ENCODE assay signal across 12 cellular contexts in the genomic region with DNA sequence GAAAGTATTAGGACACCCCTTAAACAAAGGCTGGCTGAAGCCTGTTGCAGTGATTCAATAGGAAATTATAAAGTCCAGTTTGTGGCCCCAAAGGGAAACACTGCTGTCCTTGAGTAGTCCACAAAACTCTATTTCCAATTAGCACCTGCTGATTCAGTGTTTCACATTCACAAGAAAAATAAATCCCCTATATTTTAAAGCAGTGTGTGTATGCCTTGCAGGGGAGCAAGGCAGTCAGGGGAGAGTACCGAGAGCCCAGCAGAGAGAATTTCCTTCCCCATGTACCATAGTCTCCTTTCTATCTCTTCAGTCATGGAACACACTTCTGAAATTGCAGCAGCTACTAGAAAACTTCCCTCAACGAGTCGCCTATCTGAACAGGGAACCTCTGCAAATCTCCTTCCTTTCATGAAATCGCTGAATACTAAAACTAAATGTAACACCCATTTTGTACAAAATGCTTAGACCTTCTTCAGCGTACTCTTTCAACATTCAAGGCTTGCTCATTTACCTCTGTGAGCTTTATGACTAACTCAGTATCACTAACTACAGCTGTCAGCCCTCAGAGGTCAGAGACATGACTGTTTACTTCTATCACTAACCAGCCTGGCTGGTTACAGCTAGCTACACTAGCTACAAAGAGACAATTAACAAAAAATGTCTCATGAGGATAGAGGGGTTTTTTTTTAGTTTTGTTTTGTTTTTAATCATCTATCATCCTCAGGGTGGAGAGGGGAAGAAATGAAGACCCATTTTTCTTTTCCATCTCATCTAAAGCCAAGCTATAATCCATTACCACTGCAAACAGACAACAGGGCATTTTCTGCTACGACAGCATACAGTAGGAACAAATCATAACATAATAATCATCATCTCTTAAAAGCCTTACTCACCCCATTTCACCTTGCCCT.
DNase-seq lines count a peak whose midpoint lies in the region; ATAC-seq and TF ChIP-seq lines count a peak whose summit lies in the region.
"Had no signal": no experiment of that assay in that cellular context is flagged by ENCODE, and none has a peak within 500 bp of the region (broad histone marks: within the 10 kb centered on the region; RNA-seq: fewer than 3 reads in every experiment).

No MANE protein-coding gene starts in this region.

- DNase-seq in AG10803 (ENCODE audit: low read depth) (peak; percentile 29), NCI-H2196 (lab: John Stamatoyannopoulos, UW; ENCODE audit: unreplicated experiment) (no peak), ACHN (no peak), hepatocyte (ENCODE audit: low spot score) (no peak), GM23338 (ENCODE audit: low spot score) (no peak)
- DNase-seq: activated CD8-positive, alpha-beta T cell treated with anti-CD3 and anti-CD28 coated beads for 36 hours; CD4-positive, alpha-beta memory T cell; transverse colon had no signal

- no peaks in the 10 kb centered on the region for H3F3A ChIP-seq in OCI-LY1 (ENCODE audit: insufficient read depth, low read length)
- no peaks in the 10 kb centered on the region for H3F3A ChIP-seq in GM23338 (replicated peaks; ENCODE audit: low read depth)

- no peaks in the 10 kb centered on the region for H3K36me3 Mint-ChIP-seq in GM23338 (ENCODE audit: low read depth)
- H3K36me3 Mint-ChIP-seq: CD4-positive, alpha-beta memory T cell had no signal

- H3K4me1 Mint-ChIP-seq in GM23338, result peaks cover 18% of the 10 kb centered on the region
- H3K4me1 Mint-ChIP-seq: CD4-positive, alpha-beta memory T cell had no signal

- H3K4me1 ChIP-seq in OCI-LY1 (ENCODE audit: insufficient read depth, low read length, severe bottlenecking) (peaks cover 98% of the 10 kb centered on the region), hepatocyte (ENCODE audit: insufficient read depth) (no peaks in the 10 kb centered on the region), GM23338 (ENCODE audit: insufficient read depth) (no peaks in the 10 kb centered on the region)
- H3K4me1 ChIP-seq: transverse colon had no signal

- no peaks in the 10 kb centered on the region for H3K27me3 ChIP-seq in OCI-LY1 (ENCODE audit: insufficient read depth, low read length)
- H3K27me3 ChIP-seq in hepatocyte, result no peaks in the 10 kb centered on the region
- H3K27me3 ChIP-seq in GM23338 (ENCODE audit: insufficient read depth), result no peaks in the 10 kb centered on the region
- H3K27me3 ChIP-seq: transverse colon had no signal

- no peaks in the 10 kb centered on the region for H3K9me3 Mint-ChIP-seq in GM23338
- H3K9me3 Mint-ChIP-seq: activated CD8-positive, alpha-beta T cell treated with anti-CD3 and anti-CD28 coated beads for 36 hours; CD4-positive, alpha-beta memory T cell had no signal

- TF ChIP-seq CTCF in AG10803 (conservative IDR thresholded peaks at IDR 0.05; ENCODE audit: low read length) (no peak), OCI-LY1 (IDR thresholded peaks at IDR 0.05; ENCODE audit: low read length) (no peak), hepatocyte (IDR thresholded peaks at IDR 0.05; ENCODE audit: poor library complexity) (no peak), GM23338 (conservative IDR thresholded peaks at IDR 0.05; ENCODE audit: low read depth in 2 of 2) (no peak)

- no peaks in the 10 kb centered on the region for H3K36me3 ChIP-seq in OCI-LY1 (ENCODE audit: insufficient read depth, low read length)
- no peaks in the 10 kb centered on the region for H3K36me3 ChIP-seq in hepatocyte (replicated peaks; ENCODE audit: insufficient read depth, low read depth)
- no peaks in the 10 kb centered on the region for H3K36me3 ChIP-seq in GM23338 (ENCODE audit: insufficient read depth)
- H3K36me3 ChIP-seq: transverse colon had no signal

- no peak overlapping the region; the same call in 1 of the 2 replicates for H3K9ac ChIP-seq in OCI-LY1 (ENCODE audit: low read length)

- no peak overlapping the region for H3K4me3 ChIP-seq in AG10803 (ENCODE audit: low read length)
- no peak overlapping the region for H3K4me3 ChIP-seq in OCI-LY1 (ENCODE audit: low read depth, low read length, poor library complexity, severe bottlenecking)
- H3K4me3 ChIP-seq in hepatocyte, result no peak overlapping the region
- H3K4me3 ChIP-seq in GM23338, result no peak overlapping the region
- H3K4me3 ChIP-seq: smooth muscle cell, transverse colon had no signal

- H3K27ac ChIP-seq in OCI-LY1 (ENCODE audit: low read depth, low read length, poor library complexity, severe bottlenecking) (peak overlapping the region; percentile 58), hepatocyte (no peak overlapping the region), GM23338 (ENCODE audit: low read depth) (no peak overlapping the region)
- H3K27ac ChIP-seq: transverse colon had no signal

- H3K4me3 Mint-ChIP-seq in GM23338, result no peak overlapping the region
- H3K4me3 Mint-ChIP-seq: activated CD8-positive, alpha-beta T cell treated with anti-CD3 and anti-CD28 coated beads for 36 hours; CD4-positive, alpha-beta memory T cell had no signal

- H3K9me2 ChIP-seq in OCI-LY1 (ENCODE audit: low read depth, low read length) (no peaks in the 10 kb centered on the region), hepatocyte (replicated peaks; ENCODE audit: insufficient read depth) (no peaks in the 10 kb centered on the region), GM23338 (ENCODE audit: insufficient read depth) (no peaks in the 10 kb centered on the region)

- peak; percentile 71 for ATAC-seq in GM19035 (IDR thresholded peaks at IDR 0.05; ENCODE audit: unreplicated experiment)
- ATAC-seq in HG02870 (IDR thresholded peaks at IDR 0.05; ENCODE audit: unreplicated experiment), result peak; percentile 85
- no peak for ATAC-seq in GM23338
- ATAC-seq: activated CD8-positive, alpha-beta T cell treated with anti-CD3 and anti-CD28 coated beads for 36 hours had no signal

- H2AFZ ChIP-seq in OCI-LY1 (ENCODE audit: low read length), result no peak overlapping the region
- no peak overlapping the region for H2AFZ ChIP-seq in hepatocyte
- no peak overlapping the region for H2AFZ ChIP-seq in GM23338

- 79% methylated on average over 6 of the region's 6 CpGs for WGBS in hepatocyte (ENCODE audit: low lambda C conversion rate, missing lambda C conversion rate)

- in situ Hi-C loops in ACHN (cut with HindIII; ENCODE audit: low pct_ligation_motif_present, low pct_unique_long_range_greater_than_20kb, low sequenced_read_pairs), result no loop called here

- H3K9me3 ChIP-seq in OCI-LY1 (ENCODE audit: low read length) (no peaks in the 10 kb centered on the region), hepatocyte (ENCODE audit: low read depth) (no peaks in the 10 kb centered on the region)
- H3K9me3 ChIP-seq: transverse colon had no signal

- H3K79me2 ChIP-seq in OCI-LY1 (ENCODE audit: insufficient read depth, low read length), result peaks cover 15% of the 10 kb centered on the region; the same call in 1 of the 2 replicates
- H3K79me2 ChIP-seq in hepatocyte, result no peaks in the 10 kb centered on the region
- no peaks in the 10 kb centered on the region for H3K79me2 ChIP-seq in GM23338 (replicated peaks; ENCODE audit: insufficient read depth)

- H3K27me3 Mint-ChIP-seq in GM23338 (ENCODE audit: insufficient read depth, low read depth, poor library complexity), result peaks cover 3% of the 10 kb centered on the region
- H3K27me3 Mint-ChIP-seq: activated CD8-positive, alpha-beta T cell treated with anti-CD3 and anti-CD28 coated beads for 36 hours had no signal

- no peak overlapping the region for H3K27ac Mint-ChIP-seq in GM23338
- H3K27ac Mint-ChIP-seq: activated CD8-positive, alpha-beta T cell treated with anti-CD3 and anti-CD28 coated beads for 36 hours; CD4-positive, alpha-beta memory T cell had no signal

- H3K4me2 ChIP-seq in OCI-LY1 (ENCODE audit: low read length), result peak overlapping the region; percentile 18; the same call in 1 of the 2 replicates
- no peak overlapping the region for H3K4me2 ChIP-seq in hepatocyte
- no peak overlapping the region for H3K4me2 ChIP-seq in GM23338
- H3K4me2 ChIP-seq: smooth muscle cell had no signal

- H4K20me1 ChIP-seq in OCI-LY1 (ENCODE audit: insufficient read depth, low read length) (no peaks in the 10 kb centered on the region), hepatocyte (ENCODE audit: insufficient read depth, poor library complexity, severe bottlenecking) (no peaks in the 10 kb centered on the region), GM23338 (replicated peaks; ENCODE audit: insufficient read depth) (no peaks in the 10 kb centered on the region)

TF ChIP-seq in GM23338, 12 proteins besides CTCF, POLR2A, EP300 and RAD21 (continues in another document):
- TF ChIP-seq EZH2phosphoT487 (IDR thresholded peaks at IDR 0.05; ENCODE audit: unreplicated experiment) (no peak), EZH2 (IDR thresholded peaks at IDR 0.05; ENCODE audit: low read depth, unreplicated experiment) (no peak)
